Comparison of ENCODE assay signal across 27 cellular contexts in the genomic region with DNA sequence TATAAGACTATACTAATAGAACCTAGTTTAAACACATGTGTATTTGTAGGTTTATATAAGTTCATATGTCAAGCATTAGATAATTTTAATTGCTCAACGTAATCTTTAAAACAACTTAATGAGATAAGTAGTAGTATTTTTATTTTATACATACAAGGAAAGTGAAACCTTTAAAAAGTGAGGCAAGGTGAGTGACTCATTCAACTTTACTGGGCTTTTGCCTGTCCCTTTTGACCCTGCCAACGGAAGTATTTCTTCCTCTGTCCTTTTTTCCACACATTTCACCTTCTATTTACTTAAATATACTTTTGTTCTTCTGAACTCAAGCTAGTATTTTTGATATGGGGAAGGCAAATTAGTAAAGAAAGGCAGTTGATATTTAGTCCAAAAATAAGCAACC.
DNase-seq lines count a peak whose midpoint lies in the region; ATAC-seq lines count a peak whose summit lies in the region.
"Had no signal": no experiment of that assay in that cellular context is flagged by ENCODE, and none has a peak within 500 bp of the region (broad histone marks: within the 10 kb centered on the region; RNA-seq: fewer than 3 reads in every experiment).

No MANE protein-coding gene starts in this region.

- H3K27me3 ChIP-seq in HAP-1 (ENCODE audit: low read depth): peaks cover 3% of the 10 kb centered on the region; the same call in 1 of the 2 replicates
- H3K27me3 ChIP-seq: breast epithelium, ovary had no signal

- no peaks in the 10 kb centered on the region for H3K36me3 Mint-ChIP-seq in activated T-helper 17 cell treated with anti-CD3 and anti-CD28 coated beads, Interleukin-2, amount 50 U/mL, for 72 hours (ENCODE audit: low read depth)

- no peaks in the 10 kb centered on the region for H3K4me1 ChIP-seq in HAP-1
- H3K4me1 ChIP-seq: breast epithelium had no signal

- H3K4me1 Mint-ChIP-seq in activated T-helper 17 cell treated with anti-CD3 and anti-CD28 coated beads, Interleukin-2, amount 50 U/mL, for 72 hours: no peaks in the 10 kb centered on the region

- H3K27me3 Mint-ChIP-seq in activated T-helper 17 cell treated with anti-CD3 and anti-CD28 coated beads, Interleukin-2, amount 50 U/mL, for 72 hours: no peaks in the 10 kb centered on the region
- H3K27me3 Mint-ChIP-seq: activated CD4-positive, alpha-beta memory T cell treated with anti-CD3 and anti-CD28 coated beads, Interleukin-2, amount 10 ng/mL, durations not matched to agents 7 days and 5 days had no signal

- in situ Hi-C loops in HAP-1 (cut with MboI; ENCODE audit: low sequenced_read_pairs): no loop called here

- no peak overlapping the region for H3K4me3 ChIP-seq in HAP-1
- H3K4me3 ChIP-seq: breast epithelium, ovary had no signal

- ATAC-seq in GM19463 (IDR thresholded peaks at IDR 0.05; ENCODE audit: unreplicated experiment) (peak; percentile 71), HG03521 (IDR thresholded peaks at IDR 0.05; ENCODE audit: unreplicated experiment) (no peak)
- no peak for ATAC-seq in activated T-helper 17 cell treated with anti-CD3 and anti-CD28 coated beads, Interleukin-2, amount 50 U/mL, for 72 hours (replicated peaks)
- ATAC-seq: activated naive CD4-positive, alpha-beta T cell treated with anti-CD3 and anti-CD28 coated beads, Interleukin-2, amount 50 U/mL, for 72 hours; left ventricle myocardium superior; Panc1 had no signal

- H3K9me3 Mint-ChIP-seq in activated T-helper 17 cell treated with anti-CD3 and anti-CD28 coated beads, Interleukin-2, amount 50 U/mL, for 72 hours: peaks cover 4% of the 10 kb centered on the region
- H3K9me3 Mint-ChIP-seq: nephron had no signal

- H3K4me3 Mint-ChIP-seq in activated T-helper 17 cell treated with anti-CD3 and anti-CD28 coated beads, Interleukin-2, amount 50 U/mL, for 72 hours: no peak overlapping the region
- H3K4me3 Mint-ChIP-seq: activated CD4-positive, alpha-beta memory T cell treated with anti-CD3 and anti-CD28 coated beads, Interleukin-2, amount 10 ng/mL, durations not matched to agents 7 days and 5 days; nephron had no signal

- no peaks in the 10 kb centered on the region for H3K36me3 ChIP-seq in HAP-1 (replicated peaks)
- H3K36me3 ChIP-seq: breast epithelium, ovary had no signal

- DNase-seq in M059J (ENCODE audit: low read depth) (peak; percentile 40), kidney glomerular epithelial cell (lab: John Stamatoyannopoulos, UW) (peak; percentile 11), NCI-H748 treated with DMSO at 0.1 percent for 48 hours (lab: John Stamatoyannopoulos, UW) (no peak), anterior cingulate cortex (lab: John Stamatoyannopoulos, UW) (no peak), HAP-1 (ENCODE audit: low spot score in 2 of 2) (no peak)
- DNase-seq: activated CD4-positive, alpha-beta memory T cell treated with anti-CD3 and anti-CD28 coated beads, Interleukin-2, amount 10 ng/mL, durations not matched to agents 7 days and 5 days; activated CD4-positive, alpha-beta T cell treated with anti-CD3 and anti-CD28 coated beads for 1 hour; activated CD8-positive, alpha-beta memory T cell treated with anti-CD3 and anti-CD28 coated beads, Interleukin-2, amount 50 U/mL, for 4 hours; C1 segment of cervical spinal cord; effector CD8-positive, alpha-beta T cell; islet precursor cell; Kasumi-1; left ventricle myocardium superior; NCI-H1048; NCI-H187 treated with DMSO at 0.1 percent for 48 hours; NCI-H2171; ovary; stimulated activated CD4-positive, alpha-beta T cell treated with anti-CD3 and anti-CD28 coated beads, Interleukin-1b, Interleukin-23, amount 100 ng/mL, for 48 hours; stimulated activated naive CD4-positive, alpha-beta T cell treated with Interleukin-2 at 50 U/mL for 16 hours; SW 1271 had no signal

- H3K27ac Mint-ChIP-seq in activated T-helper 17 cell treated with anti-CD3 and anti-CD28 coated beads, Interleukin-2, amount 50 U/mL, for 72 hours: peak overlapping the region; percentile 9
- H3K27ac Mint-ChIP-seq: activated CD4-positive, alpha-beta memory T cell treated with anti-CD3 and anti-CD28 coated beads, Interleukin-2, amount 10 ng/mL, durations not matched to agents 7 days and 5 days had no signal

- H3K9me3 ChIP-seq in HAP-1: no peaks in the 10 kb centered on the region
- H3K9me3 ChIP-seq: breast epithelium, ovary had no signal

Comparison
In these comparisons a context has a peak if more than half of its experiments do, and no peak if none do; other contexts are left out.
1. DNase-seq: peak in M059J (single experiment) and kidney glomerular epithelial cell (single experiment); none in NCI-H748 treated with DMSO at 0.1 percent for 48 hours (single experiment), anterior cingulate cortex (0 of 58) and HAP-1 (0 of 2).